ENCODE assay signal across 9 cellular contexts in the genomic region with DNA sequence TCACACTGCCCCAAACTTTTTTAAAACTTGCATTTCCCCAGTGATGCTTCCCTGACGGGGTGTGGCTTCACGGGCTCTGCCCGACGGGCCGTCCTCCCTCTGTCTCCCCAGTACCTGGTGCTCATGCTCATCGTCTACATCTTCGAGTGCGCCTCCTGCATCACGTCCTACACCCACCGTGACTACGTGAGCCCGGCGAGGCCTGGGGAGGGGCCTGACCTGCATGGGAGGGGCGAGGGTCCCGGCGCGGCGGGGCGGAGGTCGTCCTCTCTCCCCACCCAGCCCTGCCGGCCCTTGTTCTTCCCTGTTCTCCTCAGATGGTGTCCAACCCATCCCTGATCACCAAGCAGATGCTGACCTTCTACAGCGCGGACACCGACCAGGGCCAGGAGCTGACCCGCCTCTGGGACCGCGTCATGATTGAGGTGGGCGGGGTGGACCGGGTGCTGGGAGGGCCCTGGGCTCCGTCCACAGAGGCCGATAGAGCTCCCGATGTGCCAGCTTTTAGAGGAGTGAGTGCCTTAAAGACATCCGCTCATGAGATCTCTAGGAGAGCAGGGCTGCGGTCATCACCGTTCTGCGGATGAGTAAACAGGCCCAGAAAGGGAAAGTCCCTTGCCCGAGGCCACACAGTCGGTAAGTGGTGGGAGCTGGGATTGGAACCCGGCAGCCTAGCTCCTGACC. TPM values are rescaled to one million over a fixed set of nuclear protein-coding genes. Genes with fewer than 3 reads are reported as not detected.
A peak's percentile ranks its signal among the peaks of the same experiment; 100 is the strongest.
DNase-seq lines count a peak whose midpoint lies in the region; ATAC-seq and TF ChIP-seq lines count a peak whose summit lies in the region.
"Had no signal": no experiment of that assay in that cellular context is flagged by ENCODE, and none has a peak within 500 bp of the region (broad histone marks: within the 10 kb centered on the region; RNA-seq: fewer than 3 reads in every experiment).

No MANE protein-coding gene starts in this region.

- H3K9me3 Mint-ChIP-seq in WTC11 = no peaks in the 10 kb centered on the region

- CTCF ChIA-PET in HEK293T (lab: Yijun Ruan, JAX) = no interaction called here
- CTCF ChIA-PET in WTC11 (lab: Charles Lee) = interaction anchor here (0.5 to 1.8 kb wide), 15 partner anchors 8 to 320 kb away, joined by 3 to 16 read pairs (median 4); no protein-coding TSS in a partner anchor

- H3K79me2 ChIP-seq in ACC112 (ENCODE audit: control insufficient read depth, insufficient read depth, low read length, unreplicated experiment) = no peaks in the 10 kb centered on the region

- peaks cover 12% of the 10 kb centered on the region; the same call in 1 of the 2 replicates for H3K4me1 Mint-ChIP-seq in WTC11

- no peaks in the 10 kb centered on the region for H3K36me3 Mint-ChIP-seq in WTC11

- no peaks in the 10 kb centered on the region for H3K36me3 ChIP-seq in ACC112 (ENCODE audit: insufficient read depth, low read length)
- no peaks in the 10 kb centered on the region for H3K36me3 ChIP-seq in colonic mucosa
- no peaks in the 10 kb centered on the region for H3K36me3 ChIP-seq in prostate gland
- H3K36me3 ChIP-seq: neutrophil had no signal

- DNase-seq in HEK293T (ENCODE audit: extremely low spot score) (peak; percentile 46), WTC11 (ENCODE audit: low spot score) (peak; percentile 69), colonic mucosa (no peak), lung microvascular endothelial cell (ENCODE audit: low read depth in 2 of 2) (peak; percentile 28 to 41), prostate gland (ENCODE audit: low spot score) (no peak)
- DNase-seq in stimulated activated naive CD4-positive, alpha-beta T cell treated with Interleukin-2 at 50 U/mL for 16 hours (lab: John Stamatoyannopoulos, UW) = peak; percentile 51

- H3K9ac ChIP-seq in colonic mucosa (ENCODE audit: low read depth in 2 of 2, low read length in 2 of 2) = no peak overlapping the region

- 20% methylated on average over 39 of the region's 39 CpGs for WGBS in prostate gland

- TF ChIP-seq CTCF in WTC11 (IDR thresholded peaks at IDR 0.05) (no peak), colonic mucosa (IDR thresholded peaks at IDR 0.05) (no peak), prostate gland (IDR thresholded peaks at IDR 0.05) (no peak)

- peak overlapping the region; percentile 31 for H2AFZ ChIP-seq in ACC112 (ENCODE audit: low read length, unreplicated experiment)

- H3K4me1 ChIP-seq in ACC112 (ENCODE audit: control insufficient read depth, insufficient read depth, low read length, unreplicated experiment) (no peaks in the 10 kb centered on the region), colonic mucosa (no peaks in the 10 kb centered on the region), prostate gland (replicated peaks) (no peaks in the 10 kb centered on the region)

- H3K9me3 ChIP-seq in colonic mucosa = no peaks in the 10 kb centered on the region
- H3K9me3 ChIP-seq in prostate gland = no peaks in the 10 kb centered on the region
- H3K9me3 ChIP-seq: neutrophil had no signal

- peak overlapping the region; percentile 96 for H3K27ac Mint-ChIP-seq in WTC11

- POLR2A ChIA-PET in HEK293T (lab: Yijun Ruan, JAX) (interaction anchor here (1.4 kb wide), 1 partner anchor 25 kb away, joined by 10 read pairs; the partner anchor contains the start of gene COX6B1), WTC11 (lab: Charles Lee) (interaction anchor here (0.9 to 1.0 kb wide), 2 partner anchors 29 kb away, joined by 3 to 5 read pairs; no protein-coding TSS in a partner anchor)

- H3K4me3 ChIP-seq in ACC112 (ENCODE audit: low read depth, low read length) (peak overlapping the region; percentile 75), colonic mucosa (peak overlapping the region; percentile 28), prostate gland (no peak overlapping the region)

- H3K27ac ChIP-seq in ACC112 (ENCODE audit: low read depth, low read length) (no peak overlapping the region), colonic mucosa (no peak overlapping the region), prostate gland (no peak overlapping the region)
- H3K27ac ChIP-seq: neutrophil had no signal

- ATAC-seq in WTC11 = peak; percentile 92
- ATAC-seq in HG02981 (IDR thresholded peaks at IDR 0.05; ENCODE audit: unreplicated experiment) = no peak

- intact Hi-C loops in colonic mucosa (cut with DNase I) (no loop called here), prostate gland (cut with DNase I) (no loop called here)

- peaks cover 48% of the 10 kb centered on the region for H3K27me3 Mint-ChIP-seq in WTC11 (ENCODE audit: low read depth)

- TF ChIP-seq POLR2A in prostate gland (IDR thresholded peaks at IDR 0.05) = no peak

- H3K4me3 Mint-ChIP-seq in WTC11 = peak overlapping the region; percentile 84

- H3K27me3 ChIP-seq in ACC112 (ENCODE audit: insufficient read depth, low read length) (peaks cover 10% of the 10 kb centered on the region), colonic mucosa (peaks cover 18% of the 10 kb centered on the region), prostate gland (replicated peaks; ENCODE audit: insufficient read depth) (no peaks in the 10 kb centered on the region)

TF ChIP-seq in HEK293T, 16 proteins besides CTCF, POLR2A, EP300 and RAD21:
- no peak for TF ChIP-seq NFRKB (IDR thresholded peaks at IDR 0.05)
- TF ChIP-seq ZNF384 (IDR thresholded peaks at IDR 0.05) = no peak
- no peak for TF ChIP-seq ARNT (IDR thresholded peaks at IDR 0.05)
- TF ChIP-seq FOXA1 (IDR thresholded peaks at IDR 0.05) = no peak
- TF ChIP-seq TARDBP (IDR thresholded peaks at IDR 0.05) = no peak
- TF ChIP-seq ELF4 (IDR thresholded peaks at IDR 0.05) = no peak
- no peak for TF ChIP-seq FOXK2 (IDR thresholded peaks at IDR 0.05)
- no peak for TF ChIP-seq SP1 (IDR thresholded peaks at IDR 0.05)
- TF ChIP-seq SUZ12 (IDR thresholded peaks at IDR 0.05) = no peak
- no peak for TF ChIP-seq LEF1 (IDR thresholded peaks at IDR 0.05; ENCODE audit: borderline replicate concordance)
- no peak for TF ChIP-seq CTBP1 (IDR thresholded peaks at IDR 0.05; ENCODE audit: borderline replicate concordance)
- no peak for TF ChIP-seq HDGF (IDR thresholded peaks at IDR 0.05; ENCODE audit: borderline replicate concordance)
- TF ChIP-seq BHLHE40 (IDR thresholded peaks at IDR 0.05; ENCODE audit: borderline replicate concordance) = no peak
- TF ChIP-seq FOXM1 (IDR thresholded peaks at IDR 0.05; ENCODE audit: borderline replicate concordance) = no peak
- no peak for TF ChIP-seq L3MBTL2 (conservative IDR thresholded peaks at IDR 0.05)
- no peak for TF ChIP-seq PKNOX1 (IDR thresholded peaks at IDR 0.05)

TF ChIP-seq in WTC11, 78 proteins besides CTCF, POLR2A, EP300 and RAD21 (continues in another document):
- TF ChIP-seq, protein P1, sequence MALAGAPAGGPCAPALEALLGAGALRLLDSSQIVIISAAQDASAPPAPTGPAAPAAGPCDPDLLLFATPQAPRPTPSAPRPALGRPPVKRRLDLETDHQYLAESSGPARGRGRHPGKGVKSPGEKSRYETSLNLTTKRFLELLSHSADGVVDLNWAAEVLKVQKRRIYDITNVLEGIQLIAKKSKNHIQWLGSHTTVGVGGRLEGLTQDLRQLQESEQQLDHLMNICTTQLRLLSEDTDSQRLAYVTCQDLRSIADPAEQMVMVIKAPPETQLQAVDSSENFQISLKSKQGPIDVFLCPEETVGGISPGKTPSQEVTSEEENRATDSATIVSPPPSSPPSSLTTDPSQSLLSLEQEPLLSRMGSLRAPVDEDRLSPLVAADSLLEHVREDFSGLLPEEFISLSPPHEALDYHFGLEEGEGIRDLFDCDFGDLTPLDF (CRISPR knock-in tag; IDR thresholded peaks at IDR 0.05) = no peak
- TF ChIP-seq, protein P2, sequence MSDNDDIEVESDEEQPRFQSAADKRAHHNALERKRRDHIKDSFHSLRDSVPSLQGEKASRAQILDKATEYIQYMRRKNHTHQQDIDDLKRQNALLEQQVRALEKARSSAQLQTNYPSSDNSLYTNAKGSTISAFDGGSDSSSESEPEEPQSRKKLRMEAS (CRISPR knock-in tag; IDR thresholded peaks at IDR 0.05) = 0 out of 2 replicates have a peak, but pooled peaks have one; percentile 52
- TF ChIP-seq, protein P3, sequence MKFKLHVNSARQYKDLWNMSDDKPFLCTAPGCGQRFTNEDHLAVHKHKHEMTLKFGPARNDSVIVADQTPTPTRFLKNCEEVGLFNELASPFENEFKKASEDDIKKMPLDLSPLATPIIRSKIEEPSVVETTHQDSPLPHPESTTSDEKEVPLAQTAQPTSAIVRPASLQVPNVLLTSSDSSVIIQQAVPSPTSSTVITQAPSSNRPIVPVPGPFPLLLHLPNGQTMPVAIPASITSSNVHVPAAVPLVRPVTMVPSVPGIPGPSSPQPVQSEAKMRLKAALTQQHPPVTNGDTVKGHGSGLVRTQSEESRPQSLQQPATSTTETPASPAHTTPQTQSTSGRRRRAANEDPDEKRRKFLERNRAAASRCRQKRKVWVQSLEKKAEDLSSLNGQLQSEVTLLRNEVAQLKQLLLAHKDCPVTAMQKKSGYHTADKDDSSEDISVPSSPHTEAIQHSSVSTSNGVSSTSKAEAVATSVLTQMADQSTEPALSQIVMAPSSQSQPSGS (CRISPR knock-in tag; IDR thresholded peaks at IDR 0.05; ENCODE audit: borderline replicate concordance, low read depth) = no peak
- TF ChIP-seq TP53 (CRISPR knock-in tag; IDR thresholded peaks at IDR 0.05) (peak; percentile 39; the same call in 1 of the 2 replicates), NFYB (CRISPR knock-in tag; conservative IDR thresholded peaks at IDR 0.05; ENCODE audit: low read depth) (no peak), ZNF263 (CRISPR knock-in tag; IDR thresholded peaks at IDR 0.05; ENCODE audit: low read depth) (peak; percentile 82), CREB1 (CRISPR knock-in tag; IDR thresholded peaks at IDR 0.05) (no peak)

RNA-seq across cellular contexts. Expression of gene UPK1A, which starts 6.9 kb away (rescaled TPM):
- total RNA-seq in WTC11 (2021) (1.6 to 3.0 TPM (median 2.7 TPM) in 3 replicates), colonic mucosa (not detected), lung microvascular endothelial cell (not detected in 2 replicates), prostate gland (1 to 10 TPM; 3.8 to 5.5 TPM)

RNA-seq across cellular contexts. Expression of gene COX6B1, which starts 25.1 kb away (rescaled TPM):
- total RNA-seq in WTC11 (2021) = 523 to 536 TPM (median 526 TPM) in 3 replicates
- 100 to 1,000 TPM; 761 to 820 TPM for total RNA-seq in colonic mucosa
- total RNA-seq in lung microvascular endothelial cell = 287 and 398 TPM in 2 replicates
- 100 to 1,000 TPM; 334 to 665 TPM for total RNA-seq in prostate gland

RNA-seq across cellular contexts. Expression of gene ZBTB32, which starts 31.1 kb away (rescaled TPM):
- total RNA-seq in WTC11 (2021) (0.11 to 0.34 TPM (median 0.18 TPM) in 3 replicates), colonic mucosa (under 1 TPM in 1 of 2 donors, not detected in 1; 0.32 TPM), lung microvascular endothelial cell (not detected in 2 replicates), prostate gland (1 to 10 TPM in 1 of 2 donors, not detected in 1; 3.1 TPM)

RNA-seq across cellular contexts. Expression of gene ETV2, which starts 31.7 kb away (rescaled TPM):
- total RNA-seq in WTC11 (2021) (1.4 to 1.9 TPM (median 1.7 TPM) in 3 replicates), colonic mucosa (1 to 10 TPM; 1.4 to 1.9 TPM), lung microvascular endothelial cell (0.20 and 0.44 TPM in 2 replicates), prostate gland (1 to 10 TPM; 1.2 to 6.6 TPM)

RNA-seq across cellular contexts. Expression of gene RBM42, which starts 44.4 kb away (rescaled TPM):
- total RNA-seq in WTC11 (2021) (84.7 to 94.9 TPM (median 88.6 TPM) in 3 replicates), colonic mucosa (100 to 1,000 TPM in 1 of 2 donors, 10 to 100 TPM in 1; 73.5 to 117 TPM), lung microvascular endothelial cell (22.2 and 25.6 TPM in 2 replicates), prostate gland (100 to 1,000 TPM in 1 of 2 donors, 10 to 100 TPM in 1; 81.4 to 114 TPM)

Comparison
In these comparisons a context has a peak if more than half of its experiments do, and no peak if none do; other contexts are left out.
1. H3K4me3 ChIP-seq: peak in ACC112 (single experiment) and colonic mucosa (single experiment); none in prostate gland (0 of 2).
2. DNase-seq: peak in HEK293T (single experiment), WTC11 (single experiment), lung microvascular endothelial cell (2 of 2) and stimulated activated naive CD4-positive, alpha-beta T cell treated with Interleukin-2 at 50 U/mL for 16 hours (single experiment); none in colonic mucosa (single experiment) and prostate gland (single experiment).